Comparison of ENCODE assay signal across 8 cellular contexts in the genomic region with DNA sequence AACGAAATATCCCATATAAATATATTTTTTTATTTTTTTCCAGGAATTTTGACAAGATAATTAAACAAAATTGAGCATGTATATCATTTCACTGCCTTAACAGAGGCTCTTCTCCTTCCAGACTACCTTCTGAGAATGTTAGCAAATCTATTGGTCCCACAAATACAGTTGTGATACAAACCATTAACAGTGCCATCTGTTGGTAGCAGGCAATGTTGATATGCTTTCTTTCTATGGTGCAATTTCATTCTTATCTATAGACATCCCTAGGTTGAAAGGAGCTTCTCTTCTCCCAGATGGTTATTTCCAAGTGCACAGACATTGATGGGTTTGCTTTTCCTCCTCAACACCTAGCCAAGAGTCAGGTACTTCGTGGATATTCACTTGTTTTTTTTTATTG.
DNase-seq lines count a peak whose midpoint lies in the region; ATAC-seq, FAIRE-seq and TF ChIP-seq lines count a peak whose summit lies in the region.

No MANE protein-coding gene starts in this region.

- H3K36me3 Mint-ChIP-seq in mesothelial cell of epicardium, result no peaks in the 10 kb centered on the region

- H3K27me3 Mint-ChIP-seq in mesothelial cell of epicardium (ENCODE audit: low read depth), result peaks cover 2% of the 10 kb centered on the region

- peak; percentile 70 for ATAC-seq in HG03354 (IDR thresholded peaks at IDR 0.05; ENCODE audit: poor library complexity, severe bottlenecking, unreplicated experiment)
- peak; percentile 88 for ATAC-seq in left lobe of liver

- no peak overlapping the region for H3K4me3 Mint-ChIP-seq in mesothelial cell of epicardium

- H3K27ac Mint-ChIP-seq in mesothelial cell of epicardium, result no peak overlapping the region

- H3K4me1 Mint-ChIP-seq in mesothelial cell of epicardium, result no peaks in the 10 kb centered on the region

- H3K9me3 Mint-ChIP-seq in mesothelial cell of epicardium, result peaks cover 9% of the 10 kb centered on the region

- DNase-seq in NCI-H2196 (lab: John Stamatoyannopoulos, UW; ENCODE audit: unreplicated experiment) (peak; percentile 3), NCI-H2196 treated with DMSO at 0.1 percent for 48 hours (lab: John Stamatoyannopoulos, UW; ENCODE audit: unreplicated experiment) (no peak), RCC 7860 (ENCODE audit: low spot score) (peak; percentile 34), left lobe of liver (ENCODE audit: low spot score) (no peak), mesothelial cell of epicardium (ENCODE audit: low spot score in 2 of 2, unreplicated experiment in 2 of 2) (no peak), GM19240 (ENCODE audit: insufficient read length, low spot score) (no peak)
- DNase-seq in activated T-cell treated with anti-CD3 and anti-CD28 coated beads, Interleukin-2, amount 50 U/mL, for 48 hours, result no peak

- FAIRE-seq in RCC 7860 (lab: Jason Lieb, UNC), result peak; percentile 60

- TF ChIP-seq CTCF in mesothelial cell of epicardium (IDR thresholded peaks at IDR 0.05; ENCODE audit: unreplicated experiment), result no peak

Comparison
In these comparisons a context has a peak if more than half of its experiments do, and no peak if none do; other contexts are left out.
1. DNase-seq: peak in NCI-H2196 (single experiment) and RCC 7860 (single experiment); none in NCI-H2196 treated with DMSO at 0.1 percent for 48 hours (single experiment), left lobe of liver (single experiment), activated T-cell treated with anti-CD3 and anti-CD28 coated beads, Interleukin-2, amount 50 U/mL, for 48 hours (0 of 2), mesothelial cell of epicardium (0 of 2) and GM19240 (single experiment).